28 cellular contexts compared by ENCODE assay signal in the genomic region with DNA sequence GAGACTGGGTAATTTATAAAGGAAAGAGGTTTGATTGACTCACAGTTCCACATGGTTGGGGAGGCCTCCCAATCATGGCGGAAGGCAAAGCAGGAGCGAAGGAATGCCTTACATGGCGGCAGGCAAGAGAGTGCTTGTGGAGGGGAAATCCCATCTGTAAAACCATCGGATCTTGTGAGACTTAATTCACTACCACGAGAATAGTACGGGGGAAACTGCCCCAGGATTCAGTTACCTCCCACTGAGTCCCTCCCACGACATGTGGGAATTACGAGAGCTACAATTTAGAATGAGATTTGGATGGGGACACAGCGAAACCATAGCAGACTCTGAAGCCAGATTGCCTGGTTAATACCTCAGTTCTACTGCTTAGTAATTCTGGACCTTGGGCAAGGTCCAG.
"Had no signal": no experiment of that assay in that cellular context is flagged by ENCODE, and none has a peak within 500 bp of the region (broad histone marks: within the 10 kb centered on the region; RNA-seq: fewer than 3 reads in every experiment).

No MANE protein-coding gene starts in this region.

- H3K4me1 ChIP-seq: breast epithelium had no signal

- H3K36me3 ChIP-seq: ascending aorta, breast epithelium, cardiac muscle cell, WERI-Rb-1 had no signal

- DNase-seq: activated B cell treated with CpG ODN at 0.5 μM for 24 hours; activated CD4-positive, alpha-beta memory T cell treated with anti-CD3 and anti-CD28 coated beads, Interleukin-2, amount 10 ng/mL, durations not matched to agents 7 days and 5 days; activated CD4-positive, alpha-beta T cell treated with anti-CD3 and anti-CD28 coated beads for 48 hours; activated effector memory CD4-positive, alpha-beta T cell treated with anti-CD3 and anti-CD28 coated beads, Interleukin-2, amount 50 U/mL, for 16 hours; activated naive CD4-positive, alpha-beta T cell treated with anti-CD3 and anti-CD28 coated beads for 36 hours; activated naive CD8-positive, alpha-beta T cell treated with anti-CD3 and anti-CD28 coated beads, Interleukin-2, amount 10 ng/mL, durations not matched to agents 7 days and 5 days; activated T-cell treated with anti-CD3 and anti-CD28 coated beads, Interleukin-2, amount 50 U/mL, for 1 hour; activated T-cell treated with anti-CD3 and anti-CD28 coated beads, Interleukin-2, amount 50 U/mL, for 48 hours; central memory CD4-positive, alpha-beta T cell; cerebellar nuclear complex; cortex of kidney; dermis blood vessel endothelial cell; effector CD4-positive, alpha-beta T cell; effector memory CD8-positive, alpha-beta T cell; foreskin fibroblast; head of caudate nucleus; T-helper 1 cell; T-helper 17 cell; T1000; WERI-Rb-1 had no signal

- H3K27me3 ChIP-seq: ascending aorta, breast epithelium, cardiac muscle cell had no signal

- H3K27ac ChIP-seq: ascending aorta, breast epithelium, cardiac muscle cell, epithelial cell of prostate, WERI-Rb-1 had no signal

- FAIRE-seq: endometrium, endothelial cell of umbilical vein, frontal cortex had no signal

- H3K4me3 ChIP-seq: ascending aorta, breast epithelium, cardiac muscle cell had no signal

- H3K9me3 ChIP-seq: ascending aorta, breast epithelium had no signal

- ATAC-seq: activated CD4-positive, CD25-positive, alpha-beta regulatory T cell treated with anti-CD3 and anti-CD28 coated beads, Interleukin-2, amount 50 U/mL, for 24 hours; effector memory CD8-positive, alpha-beta T cell; T-helper 17 cell had no signal
